In genomic region chr15:35618260-35619188, GRCh38 we compare ENCODE assay signal across 25 cellular contexts.
DNase-seq lines count a peak whose midpoint lies in the region; ATAC-seq, FAIRE-seq and TF ChIP-seq lines count a peak whose summit lies in the region.
"Had no signal": no experiment of that assay in that cellular context is flagged by ENCODE, and none has a peak within 500 bp of the region (broad histone marks: within the 10 kb centered on the region; RNA-seq: fewer than 3 reads in every experiment).

No MANE protein-coding gene starts in this region.

- H3K27me3 ChIP-seq in astrocyte (ENCODE audit: insufficient read depth, low read length) = no peaks in the 10 kb centered on the region
- H3K27me3 ChIP-seq: ascending aorta, foreskin keratinocyte, tibial artery had no signal

- no peak overlapping the region for H3K27ac ChIP-seq in astrocyte (ENCODE audit: low read depth, low read length)
- H3K27ac ChIP-seq: ascending aorta, foreskin keratinocyte, parathyroid adenoma, tibial artery had no signal

- H3K36me3 ChIP-seq in astrocyte (ENCODE audit: insufficient read depth, low read length) = no peaks in the 10 kb centered on the region
- H3K36me3 ChIP-seq: ascending aorta, tibial artery had no signal

- no peak for ATAC-seq in stimulated activated effector memory CD8-positive, alpha-beta T cell treated with anti-CD3 and anti-CD28 coated beads, Interleukin-12 subunit alpha, Interleukin-12 subunit beta, amount 100 ng/mL, for 72 hours
- ATAC-seq in GM21786 (IDR thresholded peaks at IDR 0.05; ENCODE audit: unreplicated experiment) (no peak), HG03439 (IDR thresholded peaks at IDR 0.05; ENCODE audit: unreplicated experiment) (no peak)
- ATAC-seq: activated CD8-positive, alpha-beta T cell treated with anti-CD3 and anti-CD28 coated beads for 36 hours; foreskin keratinocyte; naive thymus-derived CD8-positive, alpha-beta T cell; Right ventricle myocardium inferior; stimulated activated naive CD8-positive, alpha-beta T cell treated with anti-CD3 and anti-CD28 coated beads, Interleukin-15, Interleukin-2, amounts not matched to agents 100 U/mL and 50 U/mL, for 24 hours; T-helper 17 cell had no signal

- H3K27me3 Mint-ChIP-seq in astrocyte (ENCODE audit: low read depth, unreplicated experiment) = no peaks in the 10 kb centered on the region
- H3K27me3 Mint-ChIP-seq: activated naive CD4-positive, alpha-beta T cell treated with anti-CD3 and anti-CD28 coated beads, Interleukin-2, amount 10 ng/mL, durations not matched to agents 7 days and 5 days had no signal

- DNase-seq in GM03348 (ENCODE audit: low spot score) (peak; percentile 11), NCI-H1048 (lab: John Stamatoyannopoulos, UW) (peak; percentile 15), astrocyte (ENCODE audit: low read depth) (peak; percentile 24), iris pigment epithelial cell (ENCODE audit: low read depth) (peak; percentile 43)
- no peak for DNase-seq in stimulated activated effector memory CD8-positive, alpha-beta T cell treated with anti-CD3 and anti-CD28 coated beads, Interleukin-12 subunit alpha, Interleukin-12 subunit beta, amount 100 ng/mL, for 72 hours (ENCODE audit: low spot score in 2 of 2)
- DNase-seq: activated CD4-positive, CD25-positive, alpha-beta regulatory T cell; activated CD8-positive, alpha-beta T cell treated with anti-CD3 and anti-CD28 coated beads for 36 hours; activated naive CD4-positive, alpha-beta T cell treated with anti-CD3 and anti-CD28 coated beads, Interleukin-2, amount 10 ng/mL, durations not matched to agents 7 days and 5 days; activated T-cell treated with anti-CD3 and anti-CD28 coated beads, Interleukin-2, amount 50 U/mL, for 24 hours; Calu3; EL; foreskin keratinocyte; hypothalamus; mammary epithelial cell; naive thymus-derived CD8-positive, alpha-beta T cell; NCI-H226; stimulated activated naive CD8-positive, alpha-beta T cell treated with anti-CD3 and anti-CD28 coated beads, Interleukin-15, Interleukin-2, amounts not matched to agents 100 U/mL and 50 U/mL, for 24 hours; T-helper 17 cell; tibial artery had no signal

- no peaks in the 10 kb centered on the region for H3K4me1 ChIP-seq in astrocyte (ENCODE audit: insufficient read depth, low read length)
- H3K4me1 ChIP-seq: ascending aorta, foreskin keratinocyte, parathyroid adenoma had no signal

- no peaks in the 10 kb centered on the region for H4K20me1 ChIP-seq in astrocyte (ENCODE audit: insufficient read depth, low read length)

- H3K4me1 Mint-ChIP-seq in astrocyte (ENCODE audit: low read depth, unreplicated experiment) = no peaks in the 10 kb centered on the region
- H3K4me1 Mint-ChIP-seq in stimulated activated effector memory CD8-positive, alpha-beta T cell treated with anti-CD3 and anti-CD28 coated beads, Interleukin-12 subunit alpha, Interleukin-12 subunit beta, amount 100 ng/mL, for 72 hours = no peaks in the 10 kb centered on the region
- H3K4me1 Mint-ChIP-seq: activated naive CD4-positive, alpha-beta T cell treated with anti-CD3 and anti-CD28 coated beads, Interleukin-2, amount 10 ng/mL, durations not matched to agents 7 days and 5 days; B cell; T-helper 17 cell had no signal

- no peaks in the 10 kb centered on the region for H3K79me2 ChIP-seq in astrocyte (ENCODE audit: insufficient read depth, low read length)
- H3K79me2 ChIP-seq: parathyroid adenoma had no signal

- no peaks in the 10 kb centered on the region for H3K36me3 Mint-ChIP-seq in astrocyte (ENCODE audit: low read depth, unreplicated experiment)
- H3K36me3 Mint-ChIP-seq in stimulated activated effector memory CD8-positive, alpha-beta T cell treated with anti-CD3 and anti-CD28 coated beads, Interleukin-12 subunit alpha, Interleukin-12 subunit beta, amount 100 ng/mL, for 72 hours = no peaks in the 10 kb centered on the region
- H3K36me3 Mint-ChIP-seq: activated naive CD4-positive, alpha-beta T cell treated with anti-CD3 and anti-CD28 coated beads, Interleukin-2, amount 10 ng/mL, durations not matched to agents 7 days and 5 days had no signal

- H3K9ac ChIP-seq in astrocyte (ENCODE audit: low read length) = no peak overlapping the region
- H3K9ac ChIP-seq: parathyroid adenoma had no signal

- no peak for TF ChIP-seq CTCF in astrocyte (IDR thresholded peaks at IDR 0.05; ENCODE audit: insufficient read depth, low read depth, low read length)

- H3K4me3 Mint-ChIP-seq in astrocyte (ENCODE audit: unreplicated experiment) = no peak overlapping the region
- H3K4me3 Mint-ChIP-seq in stimulated activated effector memory CD8-positive, alpha-beta T cell treated with anti-CD3 and anti-CD28 coated beads, Interleukin-12 subunit alpha, Interleukin-12 subunit beta, amount 100 ng/mL, for 72 hours = no peak overlapping the region
- H3K4me3 Mint-ChIP-seq: activated CD8-positive, alpha-beta T cell treated with anti-CD3 and anti-CD28 coated beads for 36 hours; activated naive CD4-positive, alpha-beta T cell treated with anti-CD3 and anti-CD28 coated beads, Interleukin-2, amount 10 ng/mL, durations not matched to agents 7 days and 5 days; activated T-cell treated with anti-CD3 and anti-CD28 coated beads, Interleukin-2, amount 50 U/mL, for 24 hours; B cell; naive thymus-derived CD8-positive, alpha-beta T cell; T-helper 17 cell had no signal

- no peak overlapping the region for H2AFZ ChIP-seq in astrocyte (ENCODE audit: low read depth, low read length)
- H2AFZ ChIP-seq: parathyroid adenoma had no signal

- no peak overlapping the region for H3K27ac Mint-ChIP-seq in astrocyte (ENCODE audit: unreplicated experiment)
- no peak overlapping the region for H3K27ac Mint-ChIP-seq in stimulated activated effector memory CD8-positive, alpha-beta T cell treated with anti-CD3 and anti-CD28 coated beads, Interleukin-12 subunit alpha, Interleukin-12 subunit beta, amount 100 ng/mL, for 72 hours
- H3K27ac Mint-ChIP-seq: activated CD8-positive, alpha-beta T cell treated with anti-CD3 and anti-CD28 coated beads for 36 hours; activated naive CD4-positive, alpha-beta T cell treated with anti-CD3 and anti-CD28 coated beads, Interleukin-2, amount 10 ng/mL, durations not matched to agents 7 days and 5 days; activated T-cell treated with anti-CD3 and anti-CD28 coated beads, Interleukin-2, amount 50 U/mL, for 24 hours; B cell; naive thymus-derived CD8-positive, alpha-beta T cell; T-helper 17 cell had no signal

- no peak overlapping the region for H3K4me3 ChIP-seq in astrocyte (ENCODE audit: insufficient read depth, low read depth, low read length)
- H3K4me3 ChIP-seq: ascending aorta, tibial artery had no signal

- no peak overlapping the region for H3K4me2 ChIP-seq in astrocyte (ENCODE audit: low read length)

- FAIRE-seq in astrocyte (lab: Jason Lieb, UNC) = no peak

- no peaks in the 10 kb centered on the region for H3K9me3 Mint-ChIP-seq in astrocyte (ENCODE audit: unreplicated experiment)
- H3K9me3 Mint-ChIP-seq in stimulated activated effector memory CD8-positive, alpha-beta T cell treated with anti-CD3 and anti-CD28 coated beads, Interleukin-12 subunit alpha, Interleukin-12 subunit beta, amount 100 ng/mL, for 72 hours = peaks cover 3% of the 10 kb centered on the region
- H3K9me3 Mint-ChIP-seq: activated naive CD4-positive, alpha-beta T cell treated with anti-CD3 and anti-CD28 coated beads, Interleukin-2, amount 10 ng/mL, durations not matched to agents 7 days and 5 days had no signal

- H3K9me3 ChIP-seq in astrocyte (ENCODE audit: insufficient read depth, low read depth, low read length) = no peaks in the 10 kb centered on the region
- H3K9me3 ChIP-seq: ascending aorta, tibial artery had no signal

Comparison
In these comparisons a context has a peak if more than half of its experiments do, and no peak if none do; other contexts are left out.
1. DNase-seq: peak in GM03348 (single experiment), NCI-H1048 (single experiment), astrocyte (single experiment) and iris pigment epithelial cell (single experiment); none in stimulated activated effector memory CD8-positive, alpha-beta T cell treated with anti-CD3 and anti-CD28 coated beads, Interleukin-12 subunit alpha, Interleukin-12 subunit beta, amount 100 ng/mL, for 72 hours (0 of 2).